In genomic region chr1:156257711-156258110, GRCh38 we compare ENCODE assay signal across 17 cellular contexts. TPM values are rescaled to one million over a fixed set of nuclear protein-coding genes. Genes with fewer than 3 reads are reported as not detected.
DNase-seq lines count a peak whose midpoint lies in the region; ATAC-seq, FAIRE-seq and TF ChIP-seq lines count a peak whose summit lies in the region.
"Had no signal": no experiment of that assay in that cellular context is flagged by ENCODE, and none has a peak within 500 bp of the region (broad histone marks: within the 10 kb centered on the region; RNA-seq: fewer than 3 reads in every experiment).

No MANE protein-coding gene starts in this region.

- WGBS in testis, 2 donors = 89 to 92% methylated on average over 2 of the region's 2 CpGs

- POLR2A ChIA-PET in activated naive CD8-positive, alpha-beta T cell treated with anti-CD3 and anti-CD28 coated beads, Interleukin-2, amount 10 ng/mL, durations not matched to agents 7 days and 5 days (lab: Charles Lee) = interaction anchor here (0.8 to 1.2 kb wide), 4 partner anchors 12 to 26 kb away, joined by 3 to 6 read pairs (median 4); no protein-coding TSS in a partner anchor
- POLR2A ChIA-PET in activated CD4-positive, alpha-beta memory T cell treated with anti-CD3 and anti-CD28 coated beads for 36 hours (lab: Charles Lee) = no interaction called here

- no peaks in the 10 kb centered on the region for H3K36me3 ChIP-seq in testis (ENCODE audit: low read depth, missing control alignments)
- peaks cover 53 to 70% of the 10 kb centered on the region in 2 donors for H3K36me3 ChIP-seq in kidney (ENCODE audit: control insufficient read depth in 1 of 2, insufficient read depth in 2 of 2, low read length in 2 of 2)

- H3K4me3 ChIP-seq in testis (no peak overlapping the region), kidney (ENCODE audit: low read length in 2 of 2) (no peak overlapping the region)
- H3K4me3 ChIP-seq: gastrocnemius medialis, vagina had no signal

- H3K27me3 Mint-ChIP-seq in activated naive CD8-positive, alpha-beta T cell treated with anti-CD3 and anti-CD28 coated beads, Interleukin-2, amount 10 ng/mL, durations not matched to agents 7 days and 5 days = no peaks in the 10 kb centered on the region
- no peaks in the 10 kb centered on the region for H3K27me3 Mint-ChIP-seq in activated naive CD8-positive, alpha-beta T cell treated with anti-CD3 and anti-CD28 coated beads for 36 hours
- no peaks in the 10 kb centered on the region for H3K27me3 Mint-ChIP-seq in activated CD4-positive, alpha-beta memory T cell treated with anti-CD3 and anti-CD28 coated beads for 36 hours
- peaks cover 1 to 3% (median 3%) of the 10 kb centered on the region in 3 donors for H3K27me3 Mint-ChIP-seq in immature natural killer cell (ENCODE audit: low read depth in 3 of 3)

- peak; percentile 32 for ATAC-seq in activated naive CD8-positive, alpha-beta T cell treated with anti-CD3 and anti-CD28 coated beads, Interleukin-2, amount 10 ng/mL, durations not matched to agents 7 days and 5 days (ENCODE audit: low read depth)
- ATAC-seq: gastrocnemius medialis, left colon, sciatic nerve had no signal

- peak overlapping the region; percentile 37 for H3K4me3 Mint-ChIP-seq in activated naive CD8-positive, alpha-beta T cell treated with anti-CD3 and anti-CD28 coated beads, Interleukin-2, amount 10 ng/mL, durations not matched to agents 7 days and 5 days
- H3K4me3 Mint-ChIP-seq in activated naive CD8-positive, alpha-beta T cell treated with anti-CD3 and anti-CD28 coated beads for 36 hours = no peak overlapping the region
- no peak overlapping the region for H3K4me3 Mint-ChIP-seq in activated CD4-positive, alpha-beta memory T cell treated with anti-CD3 and anti-CD28 coated beads for 36 hours
- no peak overlapping the region for H3K4me3 Mint-ChIP-seq in immature natural killer cell

- peaks cover 40% of the 10 kb centered on the region for H3K36me3 Mint-ChIP-seq in activated naive CD8-positive, alpha-beta T cell treated with anti-CD3 and anti-CD28 coated beads, Interleukin-2, amount 10 ng/mL, durations not matched to agents 7 days and 5 days
- peaks cover 21% of the 10 kb centered on the region for H3K36me3 Mint-ChIP-seq in activated naive CD8-positive, alpha-beta T cell treated with anti-CD3 and anti-CD28 coated beads for 36 hours
- H3K36me3 Mint-ChIP-seq in activated CD4-positive, alpha-beta memory T cell treated with anti-CD3 and anti-CD28 coated beads for 36 hours = peaks cover 52% of the 10 kb centered on the region
- H3K36me3 Mint-ChIP-seq in immature natural killer cell = peaks cover 17 to 52% (median 27%) of the 10 kb centered on the region in 3 donors

- intact Hi-C loops in activated CD4-positive, alpha-beta memory T cell treated with anti-CD3 and anti-CD28 coated beads for 36 hours (cut with micrococcal nuclease) = no loop called here
- intact Hi-C loops in testis (cut with DNase I; ENCODE audit: low total_unique reads) (no loop called here), kidney (cut with DNase I) (no loop called here)

- DNase-seq in activated naive CD8-positive, alpha-beta T cell treated with anti-CD3 and anti-CD28 coated beads, Interleukin-2, amount 10 ng/mL, durations not matched to agents 7 days and 5 days = no peak
- DNase-seq in activated naive CD8-positive, alpha-beta T cell treated with anti-CD3 and anti-CD28 coated beads for 36 hours = no peak
- DNase-seq in activated CD4-positive, alpha-beta memory T cell treated with anti-CD3 and anti-CD28 coated beads for 36 hours = no peak
- no peak for DNase-seq in immature natural killer cell
- peak; percentile 38 for DNase-seq in superior temporal gyrus (ENCODE audit: extremely low spot score)
- DNase-seq in testis = no peak
- no peak for DNase-seq in kidney
- DNase-seq in activated CD4-positive, alpha-beta T cell treated with anti-CD3 and anti-CD28 coated beads for 48 hours = no peak
- DNase-seq: activated gamma-delta T cell; COR-L47; gastrocnemius medialis; GOT3; left colon; NCI-H2029; stimulated activated CD4-positive, alpha-beta T cell treated with anti-CD3 and anti-CD28 coated beads, Interleukin-1b, Interleukin-23, amount 100 ng/mL, for 48 hours had no signal

- peak overlapping the region; percentile 81 for H3K27ac Mint-ChIP-seq in activated naive CD8-positive, alpha-beta T cell treated with anti-CD3 and anti-CD28 coated beads, Interleukin-2, amount 10 ng/mL, durations not matched to agents 7 days and 5 days
- no peak overlapping the region for H3K27ac Mint-ChIP-seq in activated naive CD8-positive, alpha-beta T cell treated with anti-CD3 and anti-CD28 coated beads for 36 hours
- H3K27ac Mint-ChIP-seq in activated CD4-positive, alpha-beta memory T cell treated with anti-CD3 and anti-CD28 coated beads for 36 hours = peak overlapping the region; percentile 10
- peak overlapping the region in 5 of 6 donors; percentile 12 to 73 (median 53) for H3K27ac Mint-ChIP-seq in immature natural killer cell

- no peaks in the 10 kb centered on the region for H3K9me3 Mint-ChIP-seq in activated naive CD8-positive, alpha-beta T cell treated with anti-CD3 and anti-CD28 coated beads, Interleukin-2, amount 10 ng/mL, durations not matched to agents 7 days and 5 days
- H3K9me3 Mint-ChIP-seq in activated naive CD8-positive, alpha-beta T cell treated with anti-CD3 and anti-CD28 coated beads for 36 hours = no peaks in the 10 kb centered on the region
- H3K9me3 Mint-ChIP-seq in activated CD4-positive, alpha-beta memory T cell treated with anti-CD3 and anti-CD28 coated beads for 36 hours = no peaks in the 10 kb centered on the region
- no peaks in the 10 kb centered on the region for H3K9me3 Mint-ChIP-seq in immature natural killer cell

- H3K27me3 ChIP-seq in testis = no peaks in the 10 kb centered on the region
- H3K27me3 ChIP-seq: gastrocnemius medialis, vagina had no signal

- TF ChIP-seq POLR2A in testis (IDR thresholded peaks at IDR 0.05) = no peak

- no peak overlapping the region for H3K27ac ChIP-seq in testis
- H3K27ac ChIP-seq in kidney (ENCODE audit: low read depth in 2 of 2, low read length in 2 of 2) = no peak overlapping the region
- H3K27ac ChIP-seq: gastrocnemius medialis, vagina had no signal

- no peak overlapping the region for H3K9ac ChIP-seq in kidney (ENCODE audit: low read length in 2 of 2)

- H3K4me1 Mint-ChIP-seq in activated naive CD8-positive, alpha-beta T cell treated with anti-CD3 and anti-CD28 coated beads, Interleukin-2, amount 10 ng/mL, durations not matched to agents 7 days and 5 days = peaks cover 19% of the 10 kb centered on the region
- peaks cover 3% of the 10 kb centered on the region for H3K4me1 Mint-ChIP-seq in activated naive CD8-positive, alpha-beta T cell treated with anti-CD3 and anti-CD28 coated beads for 36 hours
- H3K4me1 Mint-ChIP-seq in activated CD4-positive, alpha-beta memory T cell treated with anti-CD3 and anti-CD28 coated beads for 36 hours (ENCODE audit: low read depth) = peaks cover 7% of the 10 kb centered on the region
- H3K4me1 Mint-ChIP-seq in immature natural killer cell = peaks cover 0 to 13% of the 10 kb centered on the region in 2 donors

- H3K4me1 ChIP-seq in testis (no peaks in the 10 kb centered on the region), kidney (ENCODE audit: control insufficient read depth in 1 of 2, insufficient read depth in 1 of 2, low read depth in 1 of 2, low read length in 2 of 2) (no peaks in the 10 kb centered on the region)
- H3K4me1 ChIP-seq: gastrocnemius medialis, vagina had no signal

- TF ChIP-seq CTCF in testis (IDR thresholded peaks at IDR 0.05) (no peak), kidney (IDR thresholded peaks at IDR 0.05; ENCODE audit: borderline replicate concordance, extremely low read depth, insufficient read depth) (no peak)

- FAIRE-seq in kidney (lab: Jason Lieb, UNC) = no peak

- H3K9me3 ChIP-seq in testis (no peaks in the 10 kb centered on the region), kidney (ENCODE audit: control insufficient read depth in 1 of 2, low read length in 2 of 2) (no peaks in the 10 kb centered on the region)
- H3K9me3 ChIP-seq: gastrocnemius medialis, vagina had no signal

- CTCF ChIA-PET in activated CD4-positive, alpha-beta memory T cell treated with anti-CD3 and anti-CD28 coated beads for 36 hours (lab: Charles Lee) = interaction anchor here (0.7 kb wide), 1 partner anchor 16 kb away, joined by 3 read pairs; no protein-coding TSS in a partner anchor

RNA-seq across cellular contexts. Expression of gene PAQR6, which starts 9.9 kb away (rescaled TPM):
- 1 to 10 TPM; 7.0 TPM for total RNA-seq in activated naive CD8-positive, alpha-beta T cell treated with anti-CD3 and anti-CD28 coated beads, Interleukin-2, amount 10 ng/mL, durations not matched to agents 7 days and 5 days
- 1 to 10 TPM; 4.4 to 4.9 TPM for total RNA-seq in activated naive CD8-positive, alpha-beta T cell treated with anti-CD3 and anti-CD28 coated beads for 36 hours
- 1 to 10 TPM; 3.9 to 4.0 TPM for total RNA-seq in activated CD4-positive, alpha-beta memory T cell treated with anti-CD3 and anti-CD28 coated beads for 36 hours
- polyA plus RNA-seq in immature natural killer cell (1 to 10 TPM; 1.3 to 2.5 (median 2.1) TPM), testis (ENCODE audit: insufficient read depth, low read depth, low replicate concordance) (3.6 TPM), kidney (ENCODE audit: insufficient read depth, low read depth, low replicate concordance) (2.0 TPM)
- total RNA-seq in testis (10 to 100 TPM in 1 of 2 donors, 1 to 10 TPM in 1; 8.0 to 10.5 TPM), kidney (4.2 TPM)

RNA-seq across cellular contexts. Expression of gene BGLAP, which starts 15.7 kb away (rescaled TPM):
- 1 to 10 TPM; 3.3 to 4.8 TPM for total RNA-seq in activated naive CD8-positive, alpha-beta T cell treated with anti-CD3 and anti-CD28 coated beads, Interleukin-2, amount 10 ng/mL, durations not matched to agents 7 days and 5 days
- total RNA-seq in activated naive CD8-positive, alpha-beta T cell treated with anti-CD3 and anti-CD28 coated beads for 36 hours = 1 to 10 TPM; 1.6 to 2.2 TPM
- 1 to 10 TPM in 1 of 2 experiments, under 1 TPM in 1; 0.90 to 2.3 TPM for total RNA-seq in activated CD4-positive, alpha-beta memory T cell treated with anti-CD3 and anti-CD28 coated beads for 36 hours
- polyA plus RNA-seq in immature natural killer cell (not detected), testis (ENCODE audit: insufficient read depth, low read depth, low replicate concordance) (not detected), kidney (ENCODE audit: insufficient read depth, low read depth, low replicate concordance) (1.7 TPM)
- total RNA-seq in testis (1 to 10 TPM; 1.1 to 1.5 TPM), kidney (1.8 TPM)
- total RNA-seq: gastrocnemius medialis, vagina had no signal

RNA-seq across cellular contexts. Expression of gene SMG5, which starts 24.9 kb away (rescaled TPM):
- 10 to 100 TPM; 72.3 to 76.4 TPM for total RNA-seq in activated naive CD8-positive, alpha-beta T cell treated with anti-CD3 and anti-CD28 coated beads, Interleukin-2, amount 10 ng/mL, durations not matched to agents 7 days and 5 days
- 10 to 100 TPM; 90.7 to 92.0 TPM for total RNA-seq in activated naive CD8-positive, alpha-beta T cell treated with anti-CD3 and anti-CD28 coated beads for 36 hours
- total RNA-seq in activated CD4-positive, alpha-beta memory T cell treated with anti-CD3 and anti-CD28 coated beads for 36 hours = 10 to 100 TPM; 65.1 to 68.0 TPM
- polyA plus RNA-seq in immature natural killer cell (10 to 100 TPM in 1 of 3 donors, 1 to 10 TPM in 2; 3.8 to 29.4 (median 8.5) TPM), testis (ENCODE audit: insufficient read depth, low read depth, low replicate concordance) (74.5 TPM), kidney (ENCODE audit: insufficient read depth, low read depth, low replicate concordance) (46.1 TPM)
- total RNA-seq in testis (100 to 1,000 TPM in 1 of 2 donors, 10 to 100 TPM in 1; 82.5 to 100 TPM), kidney (69.5 TPM)

RNA-seq across cellular contexts. Expression of gene TMEM79, which starts 26.4 kb away (rescaled TPM):
- 10 to 100 TPM; 12.3 to 12.8 TPM for total RNA-seq in activated naive CD8-positive, alpha-beta T cell treated with anti-CD3 and anti-CD28 coated beads, Interleukin-2, amount 10 ng/mL, durations not matched to agents 7 days and 5 days
- 1 to 10 TPM; 7.3 to 7.8 TPM for total RNA-seq in activated naive CD8-positive, alpha-beta T cell treated with anti-CD3 and anti-CD28 coated beads for 36 hours
- 1 to 10 TPM; 6.8 to 9.1 TPM for total RNA-seq in activated CD4-positive, alpha-beta memory T cell treated with anti-CD3 and anti-CD28 coated beads for 36 hours
- 1 to 10 TPM; 2.0 to 6.5 (median 2.7) TPM for polyA plus RNA-seq in immature natural killer cell
- 1 to 10 TPM; 4.6 to 5.3 TPM for total RNA-seq in testis
- polyA plus RNA-seq in testis (ENCODE audit: insufficient read depth, low read depth, low replicate concordance) = 5.3 TPM
- total RNA-seq in kidney = 2.7 TPM
- 3.9 TPM for polyA plus RNA-seq in kidney (ENCODE audit: insufficient read depth, low read depth, low replicate concordance)

RNA-seq across cellular contexts. Expression of gene GLMP, which starts 37.8 kb away (rescaled TPM):
- 10 to 100 TPM; 27.5 to 27.8 TPM for total RNA-seq in activated naive CD8-positive, alpha-beta T cell treated with anti-CD3 and anti-CD28 coated beads, Interleukin-2, amount 10 ng/mL, durations not matched to agents 7 days and 5 days
- 10 to 100 TPM; 17.0 to 20.5 TPM for total RNA-seq in activated naive CD8-positive, alpha-beta T cell treated with anti-CD3 and anti-CD28 coated beads for 36 hours
- 10 to 100 TPM; 13.0 to 14.8 TPM for total RNA-seq in activated CD4-positive, alpha-beta memory T cell treated with anti-CD3 and anti-CD28 coated beads for 36 hours
- 10 to 100 TPM; 22.6 to 27.2 (median 26.3) TPM for polyA plus RNA-seq in immature natural killer cell
- 10 to 100 TPM; 31.8 to 45.7 TPM for total RNA-seq in testis
- 26.1 TPM for polyA plus RNA-seq in testis (ENCODE audit: insufficient read depth, low read depth, low replicate concordance)
- total RNA-seq in kidney = 52.4 TPM
- polyA plus RNA-seq in kidney (ENCODE audit: insufficient read depth, low read depth, low replicate concordance) = 154 TPM
